In genomic region chr15:78266229-78266628, GRCh38 we compare ENCODE assay signal across 1 cellular context.
TF ChIP-seq lines count a peak whose summit lies in the region.

No MANE protein-coding gene starts in this region.

TF ChIP-seq in IMR-90, 13 proteins besides CTCF, POLR2A, EP300 and RAD21:
- no peak for TF ChIP-seq RCOR1 (IDR thresholded peaks at IDR 0.05; ENCODE audit: insufficient replicate concordance, low read length)
- no peak for TF ChIP-seq ELK1 (IDR thresholded peaks at IDR 0.05; ENCODE audit: borderline replicate concordance, low read depth, low read length)
- no peak for TF ChIP-seq SMC3 (IDR thresholded peaks at IDR 0.05; ENCODE audit: low read depth, low read length)
- TF ChIP-seq CEBPB (IDR thresholded peaks at IDR 0.05; ENCODE audit: low read depth, low read length), result no peak
- no peak for TF ChIP-seq RFX5 (IDR thresholded peaks at IDR 0.05; ENCODE audit: low read depth, low read length)
- TF ChIP-seq MXI1 (IDR thresholded peaks at IDR 0.05; ENCODE audit: borderline replicate concordance, low read depth, low read length), result no peak
- TF ChIP-seq MAFK (IDR thresholded peaks at IDR 0.05; ENCODE audit: low read depth, low read length), result no peak
- TF ChIP-seq CHD1 (IDR thresholded peaks at IDR 0.05; ENCODE audit: low read depth, low read length), result no peak
- no peak for TF ChIP-seq NFE2L2 (IDR thresholded peaks at IDR 0.05; ENCODE audit: low read depth, low read length)
- no peak for TF ChIP-seq BHLHE40 (IDR thresholded peaks at IDR 0.05; ENCODE audit: low read depth, low read length)
- no peak for TF ChIP-seq MAZ (IDR thresholded peaks at IDR 0.05; ENCODE audit: borderline replicate concordance, low read depth, low read length)
- no peak for TF ChIP-seq FOS (IDR thresholded peaks at IDR 0.05; ENCODE audit: low read depth, low read length)
- no peak for TF ChIP-seq USF2 (IDR thresholded peaks at IDR 0.05; ENCODE audit: low read depth, low read length)
